12 cellular contexts compared by ENCODE assay signal in genomic region chr1:158148458-158148857, GRCh38. TPM values are rescaled to one million over a fixed set of nuclear protein-coding genes. Genes with fewer than 3 reads are reported as not detected.
DNase-seq lines count a peak whose midpoint lies in the region; ATAC-seq and TF ChIP-seq lines count a peak whose summit lies in the region.
"Had no signal": no experiment of that assay in that cellular context is flagged by ENCODE, and none has a peak within 500 bp of the region (broad histone marks: within the 10 kb centered on the region; RNA-seq: fewer than 3 reads in every experiment).

No MANE protein-coding gene starts in this region.

- BruUV-seq in MCF 10A (replicated peaks; lab: Mats Ljungman, UMichigan) (no TSS peak), PC-3 (replicated peaks; lab: Mats Ljungman, UMichigan) (no TSS peak)

- POLR2A ChIA-PET in MCF 10A (lab: Yijun Ruan, JAX) (interaction anchor here (2.4 kb wide), 1 partner anchor 861 kb away, joined by 6 read pairs; the partner anchor contains the start of gene IFI16), PC-3 (lab: Charles Lee; ENCODE audit: unreplicated experiment) (no interaction called here)

- H3K4me3 Mint-ChIP-seq in MCF 10A (ENCODE audit: unreplicated experiment) (peak overlapping the region; percentile 71), endothelial cell (ENCODE audit: unreplicated experiment) (no peak overlapping the region)

- DNase-seq in MCF 10A (ENCODE audit: unreplicated experiment) (no peak), breast epithelium (ENCODE audit: low spot score in 2 of 2) (no peak), SKM-1 (lab: John Stamatoyannopoulos, UW; ENCODE audit: unreplicated experiment) (peak; percentile 53), left lung (no peak), thyroid gland (no peak), endothelial cell (ENCODE audit: low spot score) (no peak), PC-3 (no peak)
- no peak for DNase-seq in central memory CD4-positive, alpha-beta T cell
- DNase-seq: KG1, pancreas had no signal

- H3K4me1 ChIP-seq in breast epithelium = no peaks in the 10 kb centered on the region
- peaks cover 3 to 38% of the 10 kb centered on the region in 2 donors for H3K4me1 ChIP-seq in left lung
- H3K4me1 ChIP-seq in thyroid gland = peaks cover 0 to 7% of the 10 kb centered on the region in 2 donors
- H3K4me1 ChIP-seq in PC-3 (ENCODE audit: insufficient read depth, low read length) = no peaks in the 10 kb centered on the region

- H3K27ac Mint-ChIP-seq in MCF 10A (ENCODE audit: low read depth, unreplicated experiment) = no peak overlapping the region
- H3K27ac Mint-ChIP-seq in endothelial cell (ENCODE audit: unreplicated experiment) = no peak overlapping the region

- H3K27me3 Mint-ChIP-seq in MCF 10A (ENCODE audit: insufficient read depth, unreplicated experiment) (no peaks in the 10 kb centered on the region), endothelial cell (ENCODE audit: unreplicated experiment) (peaks cover 3% of the 10 kb centered on the region)

- TF ChIP-seq POLR2A in breast epithelium (IDR thresholded peaks at IDR 0.05) = no peak
- TF ChIP-seq POLR2A in thyroid gland (IDR thresholded peaks at IDR 0.05) = no peak

- no peaks in the 10 kb centered on the region for H3K9me2 ChIP-seq in PC-3 (replicated peaks; ENCODE audit: low read length)

- intact Hi-C loops in MCF 10A (cut with micrococcal nuclease) = no loop called here
- intact Hi-C loops in breast epithelium (cut with DNase I; ENCODE audit: low total_unique reads) = no loop called here
- intact Hi-C loops in left lung (cut with DNase I) = no loop called here
- intact Hi-C loops in thyroid gland (cut with DNase I) = no loop called here
- intact Hi-C loops in PC-3 (cut with micrococcal nuclease) = no loop called here

- no peak overlapping the region for H2AFZ ChIP-seq in PC-3 (ENCODE audit: low read length)

- H3F3A ChIP-seq in PC-3 (ENCODE audit: low read length, unreplicated experiment) = no peaks in the 10 kb centered on the region

- no peak overlapping the region for H3K9ac ChIP-seq in PC-3 (ENCODE audit: low read length)

- H3K9me3 Mint-ChIP-seq in MCF 10A (ENCODE audit: unreplicated experiment) (no peaks in the 10 kb centered on the region), endothelial cell (ENCODE audit: unreplicated experiment) (peaks cover 5% of the 10 kb centered on the region)

- no peaks in the 10 kb centered on the region for H3K79me2 ChIP-seq in PC-3 (ENCODE audit: low read length)

- H3K4me3 ChIP-seq in breast epithelium (no peak overlapping the region), left lung (peak overlapping the region in 1 of 2 donors; percentile 3), thyroid gland (replicated peaks in 1 of 3) (no peak overlapping the region), PC-3 (ENCODE audit: low read length) (no peak overlapping the region)

- H3K27me3 ChIP-seq in breast epithelium (no peaks in the 10 kb centered on the region), left lung (peaks cover 0 to 8% of the 10 kb centered on the region in 2 donors), thyroid gland (no peaks in the 10 kb centered on the region), PC-3 (ENCODE audit: low read length) (peaks cover 63% of the 10 kb centered on the region)
- H3K27me3 ChIP-seq: pancreas had no signal

- CTCF ChIA-PET in MCF 10A (lab: Yijun Ruan, JAX) = interaction anchor here (0.6 to 1.8 kb wide), 8 partner anchors 24 to 923 kb away, joined by 3 to 9 read pairs (median 6); no protein-coding TSS in a partner anchor
- CTCF ChIA-PET in PC-3 (lab: Charles Lee) = no interaction called here

- no peaks in the 10 kb centered on the region for H3K36me3 Mint-ChIP-seq in MCF 10A (ENCODE audit: insufficient read depth, unreplicated experiment)
- H3K36me3 Mint-ChIP-seq in endothelial cell (ENCODE audit: low read depth, unreplicated experiment) = no peaks in the 10 kb centered on the region

- peak; percentile 11 for ATAC-seq in left lung
- no peak for ATAC-seq in PC-3
- ATAC-seq: activated naive CD4-positive, alpha-beta T cell treated with anti-CD3 and anti-CD28 coated beads, Interleukin-2, amount 50 U/mL, for 72 hours had no signal

- H4K20me1 ChIP-seq in PC-3 (ENCODE audit: low read length) = no peaks in the 10 kb centered on the region

- no peak for TF ChIP-seq CTCF in MCF 10A (IDR thresholded peaks at IDR 0.05; ENCODE audit: unreplicated experiment)
- no peak for TF ChIP-seq CTCF in breast epithelium (IDR thresholded peaks at IDR 0.05)
- TF ChIP-seq CTCF in left lung (IDR thresholded peaks at IDR 0.05) = no peak
- TF ChIP-seq CTCF in thyroid gland (IDR thresholded peaks at IDR 0.05) = no peak
- TF ChIP-seq CTCF in endothelial cell (IDR thresholded peaks at IDR 0.05; ENCODE audit: unreplicated experiment) = no peak
- TF ChIP-seq CTCF in PC-3 (conservative IDR thresholded peaks at IDR 0.05; ENCODE audit: low read depth, low read length) = no peak

- no peak overlapping the region for H3K4me2 ChIP-seq in PC-3 (ENCODE audit: low read length)

- H3K4me1 Mint-ChIP-seq in MCF 10A (ENCODE audit: insufficient read depth, unreplicated experiment) (peaks cover 59% of the 10 kb centered on the region), endothelial cell (ENCODE audit: unreplicated experiment) (peaks cover 26% of the 10 kb centered on the region)

- WGBS in thyroid gland, 2 donors = 66 to 82% methylated on average over 1 of the region's 1 CpG

- H3K9me3 ChIP-seq in breast epithelium (no peaks in the 10 kb centered on the region), left lung (no peaks in the 10 kb centered on the region), thyroid gland (no peaks in the 10 kb centered on the region), PC-3 (ENCODE audit: low read length) (no peaks in the 10 kb centered on the region)
- H3K9me3 ChIP-seq: pancreas had no signal

- H3K36me3 ChIP-seq in breast epithelium = no peaks in the 10 kb centered on the region
- no peaks in the 10 kb centered on the region for H3K36me3 ChIP-seq in left lung
- no peaks in the 10 kb centered on the region for H3K36me3 ChIP-seq in thyroid gland
- H3K36me3 ChIP-seq in PC-3 (ENCODE audit: low read depth, low read length) = no peaks in the 10 kb centered on the region
- H3K36me3 ChIP-seq: pancreas had no signal

- H3K27ac ChIP-seq in breast epithelium (peak overlapping the region in 1 of 2 donors; percentile 82), left lung (peak overlapping the region; percentile 27 to 86), thyroid gland (peak overlapping the region in 2 of 3 donors; percentile 3 to 62), PC-3 (ENCODE audit: low read length) (no peak overlapping the region)

RNA-seq across cellular contexts. Expression of gene CD1D, which starts 32.2 kb away (rescaled TPM):
- total RNA-seq in MCF 10A (2022) (0.19 and 0.22 TPM in 2 replicates), breast epithelium (1 to 10 TPM in 2 of 3 donors, under 1 TPM in 1; 0.96 to 2.0 (median 1.8) TPM), left lung (1 to 10 TPM; 1.9 to 3.6 TPM), thyroid gland (1 to 10 TPM in 3 of 4 donors, under 1 TPM in 1; 0.45 to 2.8 (median 1.7) TPM), endothelial cell (ENCODE audit: unreplicated experiment) (1.5 TPM), PC-3 (2014; rRNA removed) (not detected in 2 replicates)
- total RNA-seq: activated naive CD4-positive, alpha-beta T cell treated with anti-CD3 and anti-CD28 coated beads, Interleukin-2, amount 50 U/mL, for 72 hours; endothelial cell of umbilical vein had no signal
